ENCODE assay signal across 9 cellular contexts in the genomic region with DNA sequence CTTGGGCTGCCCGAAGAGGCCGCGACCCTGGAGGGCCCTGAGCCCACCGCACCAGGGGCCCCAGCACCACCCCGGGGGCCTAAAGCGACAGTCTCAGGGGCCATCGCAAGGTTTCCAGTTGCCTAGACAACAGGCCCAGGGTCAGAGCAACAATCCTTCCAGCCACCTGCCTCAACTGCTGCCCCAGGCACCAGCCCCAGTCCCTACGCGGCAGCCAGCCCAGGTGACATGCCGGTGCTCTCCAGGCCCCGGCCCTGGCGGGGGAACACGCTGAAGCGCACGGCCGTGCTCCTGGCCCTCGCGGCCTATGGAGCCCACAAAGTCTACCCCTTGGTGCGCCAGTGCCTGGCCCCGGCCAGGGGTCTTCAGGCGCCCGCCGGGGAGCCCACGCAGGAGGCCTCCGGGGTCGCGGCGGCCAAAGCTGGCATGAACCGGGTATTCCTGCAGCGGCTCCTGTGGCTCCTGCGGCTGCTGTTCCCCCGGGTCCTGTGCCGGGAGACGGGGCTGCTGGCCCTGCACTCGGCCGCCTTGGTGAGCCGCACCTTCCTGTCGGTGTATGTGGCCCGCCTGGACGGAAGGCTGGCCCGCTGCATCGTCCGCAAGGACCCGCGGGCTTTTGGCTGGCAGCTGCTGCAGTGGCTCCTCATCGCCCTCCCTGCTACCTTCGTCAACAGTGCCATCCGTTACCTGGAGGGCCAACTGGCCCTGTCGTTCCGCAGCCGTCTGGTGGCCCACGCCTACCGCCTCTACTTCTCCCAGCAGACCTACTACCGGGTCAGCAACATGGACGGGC. TPM values are rescaled to one million over a fixed set of nuclear protein-coding genes. Genes with fewer than 3 reads are reported as not detected.
DNase-seq lines count a peak whose midpoint lies in the region; ATAC-seq and TF ChIP-seq lines count a peak whose summit lies in the region.
"Had no signal": no experiment of that assay in that cellular context is flagged by ENCODE, and none has a peak within 500 bp of the region (broad histone marks: within the 10 kb centered on the region; RNA-seq: fewer than 3 reads in every experiment).

No MANE protein-coding gene starts in this region.

- peak overlapping the region; percentile 71 for H3K4me2 ChIP-seq in GM23338

- intact Hi-C loops in Calu3 (cut with micrococcal nuclease; ENCODE audit: unreplicated experiment): no loop called here
- intact Hi-C loops in activated CD8-positive, alpha-beta T cell treated with anti-CD3 and anti-CD28 coated beads for 36 hours (cut with micrococcal nuclease): no loop called here
- intact Hi-C loops in testis (cut with DNase I; ENCODE audit: low total_unique reads): loop anchor here (10.0 kb wide), 1 partner anchor 70 kb away; a partner anchor contains a TSS

- peaks cover 27% of the 10 kb centered on the region for H3K79me2 ChIP-seq in GM23338 (replicated peaks; ENCODE audit: insufficient read depth)

- BruUV-seq in Calu3 (replicated peaks; lab: Mats Ljungman, UMichigan): TSS peak; percentile 24

- TF ChIP-seq CTCF in Calu3 (IDR thresholded peaks at IDR 0.05; ENCODE audit: unreplicated experiment) (no peak), GM23338 (conservative IDR thresholded peaks at IDR 0.05; ENCODE audit: low read depth in 2 of 2) (no peak), testis (IDR thresholded peaks at IDR 0.05) (no peak)
- no peak for TF ChIP-seq CTCF in activated CD8-positive, alpha-beta T cell treated with anti-CD3 and anti-CD28 coated beads for 36 hours (IDR thresholded peaks at IDR 0.05)

- H3K36me3 ChIP-seq in GM23338 (ENCODE audit: insufficient read depth): no peaks in the 10 kb centered on the region
- H3K36me3 ChIP-seq in testis (ENCODE audit: low read depth, missing control alignments): no peaks in the 10 kb centered on the region

- CTCF ChIA-PET in Calu3 (lab: Charles Lee): no interaction called here
- CTCF ChIA-PET in activated CD8-positive, alpha-beta T cell treated with anti-CD3 and anti-CD28 coated beads for 36 hours (lab: Charles Lee): no interaction called here

- H3K9me3 ChIP-seq in testis: no peaks in the 10 kb centered on the region

- H3K36me3 Mint-ChIP-seq in Calu3 (ENCODE audit: insufficient read depth, unreplicated experiment): peaks cover 44% of the 10 kb centered on the region
- H3K36me3 Mint-ChIP-seq in GM23338 (ENCODE audit: low read depth): peaks cover 17% of the 10 kb centered on the region; the same call in 2 of the 3 replicates
- peaks cover 18% of the 10 kb centered on the region for H3K36me3 Mint-ChIP-seq in activated CD8-positive, alpha-beta T cell treated with anti-CD3 and anti-CD28 coated beads for 36 hours (ENCODE audit: low read depth)
- H3K36me3 Mint-ChIP-seq in immature natural killer cell: no peaks in the 10 kb centered on the region

- ATAC-seq in GM23338: peak; percentile 2
- peak; percentile 1 for ATAC-seq in activated CD8-positive, alpha-beta T cell treated with anti-CD3 and anti-CD28 coated beads for 36 hours

- H3K4me3 Mint-ChIP-seq in Calu3 (ENCODE audit: low read depth, unreplicated experiment): peak overlapping the region; percentile 84
- no peak overlapping the region; the same call in 2 of the 3 replicates for H3K4me3 Mint-ChIP-seq in GM23338
- H3K4me3 Mint-ChIP-seq in activated CD8-positive, alpha-beta T cell treated with anti-CD3 and anti-CD28 coated beads for 36 hours: peak overlapping the region; percentile 65
- H3K4me3 Mint-ChIP-seq in immature natural killer cell: peak overlapping the region; percentile 33 to 74 (median 49)

- no peak for TF ChIP-seq POLR2A in testis (IDR thresholded peaks at IDR 0.05)
- TF ChIP-seq POLR2A in erythroblast (IDR thresholded peaks at IDR 0.05; ENCODE audit: low read length): no peak

- H2AFZ ChIP-seq in GM23338: no peak overlapping the region

- H3K4me1 Mint-ChIP-seq in Calu3 (ENCODE audit: low read depth, unreplicated experiment): peaks cover 20% of the 10 kb centered on the region
- H3K4me1 Mint-ChIP-seq in GM23338: peaks cover 19% of the 10 kb centered on the region; the same call in 2 of the 3 replicates
- peaks cover 19% of the 10 kb centered on the region for H3K4me1 Mint-ChIP-seq in activated CD8-positive, alpha-beta T cell treated with anti-CD3 and anti-CD28 coated beads for 36 hours (ENCODE audit: low read depth)
- H3K4me1 Mint-ChIP-seq in immature natural killer cell: peaks cover 31 to 40% of the 10 kb centered on the region in 2 donors

- H3K27ac Mint-ChIP-seq in Calu3 (ENCODE audit: unreplicated experiment) (no peak overlapping the region), GM23338 (no peak overlapping the region), immature natural killer cell (peak overlapping the region in 4 of 6 donors; percentile 19 to 80 (median 60))
- no peak overlapping the region for H3K27ac Mint-ChIP-seq in activated CD8-positive, alpha-beta T cell treated with anti-CD3 and anti-CD28 coated beads for 36 hours

- H3K27me3 ChIP-seq in GM23338 (ENCODE audit: insufficient read depth) (no peaks in the 10 kb centered on the region), testis (no peaks in the 10 kb centered on the region)

- no peaks in the 10 kb centered on the region for H3K9me2 ChIP-seq in GM23338 (ENCODE audit: insufficient read depth)

- peak overlapping the region; percentile 65; the same call in 1 of the 2 replicates for H3K4me3 ChIP-seq in GM23338
- H3K4me3 ChIP-seq in testis: peak overlapping the region; percentile 61 to 79

- 0 out of 2 replicates have a peak, but pooled peaks cover 10% of the 10 kb centered on the region for H4K20me1 ChIP-seq in GM23338 (replicated peaks; ENCODE audit: insufficient read depth)

- WGBS in testis, 2 donors: 62% methylated on average over 13 of the region's 55 CpGs; no CpG with 5 or more reads in 1 of the 2 donors

- H3K27ac ChIP-seq in GM23338 (ENCODE audit: low read depth) (no peak overlapping the region), testis (peak overlapping the region; percentile 72 to 82)

- DNase-seq in Calu3 (no peak), GM23338 (ENCODE audit: low spot score) (peak; percentile 38), immature natural killer cell (no peak), testis (no peak), erythroblast (lab: John Stamatoyannopoulos, UW) (no peak), NCI-H1694 treated with DMSO at 0.1 percent for 48 hours (lab: John Stamatoyannopoulos, UW) (no peak)
- peak; percentile 27 for DNase-seq in activated CD8-positive, alpha-beta T cell treated with anti-CD3 and anti-CD28 coated beads for 36 hours
- no peak for DNase-seq in activated CD4-positive, CD25-positive, alpha-beta regulatory T cell treated with anti-CD3 and anti-CD28 coated beads, Interleukin-2, amount 50 U/mL, for 72 hours

- no peaks in the 10 kb centered on the region for H3F3A ChIP-seq in GM23338 (replicated peaks; ENCODE audit: low read depth)

- peaks cover 15% of the 10 kb centered on the region; the same call in 1 of the 2 replicates for H3K4me1 ChIP-seq in GM23338 (ENCODE audit: insufficient read depth)
- H3K4me1 ChIP-seq in testis: no peaks in the 10 kb centered on the region

- H3K27me3 Mint-ChIP-seq in Calu3 (ENCODE audit: unreplicated experiment) (no peaks in the 10 kb centered on the region), GM23338 (ENCODE audit: insufficient read depth, low read depth, poor library complexity) (no peaks in the 10 kb centered on the region), immature natural killer cell (ENCODE audit: low read depth in 3 of 3) (peaks cover 3 to 5% (median 3%) of the 10 kb centered on the region in 3 donors)
- no peaks in the 10 kb centered on the region for H3K27me3 Mint-ChIP-seq in activated CD8-positive, alpha-beta T cell treated with anti-CD3 and anti-CD28 coated beads for 36 hours

- H3K9me3 Mint-ChIP-seq in Calu3 (ENCODE audit: low read depth, unreplicated experiment) (no peaks in the 10 kb centered on the region), GM23338 (no peaks in the 10 kb centered on the region), immature natural killer cell (no peaks in the 10 kb centered on the region)
- H3K9me3 Mint-ChIP-seq in activated CD8-positive, alpha-beta T cell treated with anti-CD3 and anti-CD28 coated beads for 36 hours: no peaks in the 10 kb centered on the region

- POLR2A ChIA-PET in activated CD8-positive, alpha-beta T cell treated with anti-CD3 and anti-CD28 coated beads for 36 hours (lab: Charles Lee): interaction anchor here (1.2 kb wide), 1 partner anchor 69 kb away, joined by 3 read pairs; a partner anchor contains a TSS

RNA-seq across cellular contexts. Expression of a gene that starts 0.6 kb away (rescaled TPM):
- total RNA-seq in Calu3 (2022) (14.4 and 22.8 TPM in 2 replicates), testis (100 to 1,000 TPM in 1 of 2 donors, 10 to 100 TPM in 1; 84.4 to 112 TPM)
- 4.0 and 8.9 TPM in 2 replicates for total RNA-seq in GM23338 (2014; rRNA removed; shearing (Covaris generic))
- polyA plus RNA-seq in GM23338 (2016; fragmentation: Nextera tagmentation; extraction: Ambion mirVana) (2.4 and 2.9 TPM in 2 replicates), immature natural killer cell (1 to 10 TPM; 1.7 to 3.2 (median 2.0) TPM), testis (ENCODE audit: insufficient read depth, low read depth, low replicate concordance) (34.3 TPM)
- 1 to 10 TPM; 3.9 to 4.4 TPM for total RNA-seq in activated CD8-positive, alpha-beta T cell treated with anti-CD3 and anti-CD28 coated beads for 36 hours

RNA-seq across cellular contexts. Expression of a gene that starts 1.0 kb away (rescaled TPM):
- total RNA-seq in Calu3 (2022) (371 and 407 TPM in 2 replicates), testis (100 to 1,000 TPM; 149 to 153 TPM)
- 85.0 and 104 TPM in 2 replicates for total RNA-seq in GM23338 (2014; rRNA removed; shearing (Covaris generic))
- polyA plus RNA-seq in GM23338 (2016; fragmentation: Nextera tagmentation; extraction: Ambion mirVana) (136 and 145 TPM in 2 replicates), immature natural killer cell (100 to 1,000 TPM; 367 to 491 (median 373) TPM), testis (ENCODE audit: insufficient read depth, low read depth, low replicate concordance) (222 TPM)
- total RNA-seq in activated CD8-positive, alpha-beta T cell treated with anti-CD3 and anti-CD28 coated beads for 36 hours: 100 to 1,000 TPM in 1 of 2 experiments, 10 to 100 TPM in 1; 97.6 to 102 TPM

RNA-seq across cellular contexts. Expression of a gene that starts 37.5 kb away (rescaled TPM):
- 24.6 and 27.4 TPM in 2 replicates for total RNA-seq in Calu3 (2022)
- 61.9 and 68.6 TPM in 2 replicates for total RNA-seq in GM23338 (2014; rRNA removed; shearing (Covaris generic))
- polyA plus RNA-seq in GM23338 (2016; fragmentation: Nextera tagmentation; extraction: Ambion mirVana): 19.5 and 22.2 TPM in 2 replicates
- 1 to 10 TPM; 2.5 to 2.7 TPM for total RNA-seq in activated CD8-positive, alpha-beta T cell treated with anti-CD3 and anti-CD28 coated beads for 36 hours
- polyA plus RNA-seq in immature natural killer cell: under 1 TPM in 2 of 3 donors, not detected in 1; 0.07 to 0.09 TPM
- 100 to 1,000 TPM in 1 of 2 donors, 10 to 100 TPM in 1; 91.3 to 107 TPM for total RNA-seq in testis
- polyA plus RNA-seq in testis (ENCODE audit: insufficient read depth, low read depth, low replicate concordance): 73.5 TPM

RNA-seq across cellular contexts. Expression of a gene that starts 38.8 kb away (rescaled TPM):
- total RNA-seq in Calu3 (2022): 37.5 and 49.2 TPM in 2 replicates
- 3.2 and 4.1 TPM in 2 replicates for total RNA-seq in GM23338 (2014; rRNA removed; shearing (Covaris generic))
- 0.30 and 0.70 TPM in 2 replicates for polyA plus RNA-seq in GM23338 (2016; fragmentation: Nextera tagmentation; extraction: Ambion mirVana)
- total RNA-seq in activated CD8-positive, alpha-beta T cell treated with anti-CD3 and anti-CD28 coated beads for 36 hours: 1 to 10 TPM; 7.7 to 8.2 TPM
- polyA plus RNA-seq in immature natural killer cell: not detected
- total RNA-seq in testis: 10 to 100 TPM; 49.3 to 57.9 TPM
- 28.0 TPM for polyA plus RNA-seq in testis (ENCODE audit: insufficient read depth, low read depth, low replicate concordance)

RNA-seq across cellular contexts. Expression of a gene that starts 51.6 kb away (rescaled TPM):
- total RNA-seq in Calu3 (2022): 1.1 TPM in 1 of 2 replicates, not detected in the other
- total RNA-seq in GM23338 (2014; rRNA removed; shearing (Covaris generic)): 5.4 and 11.9 TPM in 2 replicates
- 3.0 and 3.5 TPM in 2 replicates for polyA plus RNA-seq in GM23338 (2016; fragmentation: Nextera tagmentation; extraction: Ambion mirVana)
- total RNA-seq in activated CD8-positive, alpha-beta T cell treated with anti-CD3 and anti-CD28 coated beads for 36 hours: 1 to 10 TPM in 1 of 2 experiments, under 1 TPM in 1; 0.70 to 1.1 TPM
- polyA plus RNA-seq in immature natural killer cell: not detected
- total RNA-seq in testis: 10 to 100 TPM; 41.0 to 51.5 TPM
- polyA plus RNA-seq in testis (ENCODE audit: insufficient read depth, low read depth, low replicate concordance): 19.9 TPM
- total RNA-seq: RPMI7951 had no signal

Comparison
In these comparisons a context has a peak if more than half of its experiments do, and no peak if none do; other contexts are left out.
1. DNase-seq: peak in GM23338 (single experiment) and activated CD8-positive, alpha-beta T cell treated with anti-CD3 and anti-CD28 coated beads for 36 hours (single experiment); none in Calu3 (single experiment), immature natural killer cell (0 of 3), testis (single experiment), erythroblast (0 of 2), activated CD4-positive, CD25-positive, alpha-beta regulatory T cell treated with anti-CD3 and anti-CD28 coated beads, Interleukin-2, amount 50 U/mL, for 72 hours (single experiment) and NCI-H1694 treated with DMSO at 0.1 percent for 48 hours (single experiment).
2. H3K27ac Mint-ChIP-seq: peak in immature natural killer cell (4 of 6); none in Calu3 (single experiment), GM23338 (single experiment) and activated CD8-positive, alpha-beta T cell treated with anti-CD3 and anti-CD28 coated beads for 36 hours (single experiment).